In genomic region chr15:52093539-52094502, GRCh38 we compare ENCODE assay signal across 9 cellular contexts. TPM values are rescaled to one million over a fixed set of nuclear protein-coding genes. Genes with fewer than 3 reads are reported as not detected.
A peak's percentile ranks its signal among the peaks of the same experiment; 100 is the strongest.
DNase-seq lines count a peak whose midpoint lies in the region; ATAC-seq and TF ChIP-seq lines count a peak whose summit lies in the region.
"Had no signal": no experiment of that assay in that cellular context is flagged by ENCODE, and none has a peak within 500 bp of the region (broad histone marks: within the 10 kb centered on the region; RNA-seq: fewer than 3 reads in every experiment).

No MANE protein-coding gene starts in this region.

- TF ChIP-seq CTCF in fibroblast of the aortic adventitia (IDR thresholded peaks at IDR 0.05; ENCODE audit: insufficient read depth, low read length) (no peak), gastrocnemius medialis (IDR thresholded peaks at IDR 0.05 in 4 of 5, conservative IDR thresholded peaks at IDR 0.05 in 1 of 5) (no peak)

- H3K4me3 ChIP-seq in SJCRH30, result no peak overlapping the region
- no peak overlapping the region for H3K4me3 ChIP-seq in fibroblast of the aortic adventitia (ENCODE audit: low read depth, low read length)
- no peak overlapping the region for H3K4me3 ChIP-seq in gastrocnemius medialis

- ATAC-seq in gastrocnemius medialis (peak; percentile 53 to 73), HG03469 (IDR thresholded peaks at IDR 0.05; ENCODE audit: unreplicated experiment) (no peak), GM19463 (IDR thresholded peaks at IDR 0.05; ENCODE audit: unreplicated experiment) (no peak)

- TF ChIP-seq POLR2A in gastrocnemius medialis (IDR thresholded peaks at IDR 0.05), result no peak

- in situ Hi-C loops in gastrocnemius medialis (cut with MboI; ENCODE audit: low sequenced_read_pairs in 4 of 4), result loop anchor here in 1 of 4 donors (25.0 kb wide), 1 partner anchor 107 kb away; no protein-coding TSS in a partner anchor

- intact Hi-C loops in gastrocnemius medialis (cut with DNase I; ENCODE audit: low total_unique reads), result no loop called here

- peak; percentile 96 for DNase-seq in H4 (ENCODE audit: low spot score)
- peak; percentile 62 to 71 for DNase-seq in SJCRH30
- peak; percentile 91 for DNase-seq in fibroblast of the aortic adventitia (ENCODE audit: low read depth)
- peak; percentile 39 to 82 for DNase-seq in gastrocnemius medialis
- DNase-seq in NCI-H2196 (lab: John Stamatoyannopoulos, UW; ENCODE audit: unreplicated experiment), result no peak
- no peak for DNase-seq in NCI-H1417 treated with DMSO at 0.1 percent for 48 hours (lab: John Stamatoyannopoulos, UW)
- DNase-seq: NCI-H526 treated with DMSO at 0.1 percent for 48 hours had no signal

- peak overlapping the region; percentile 40 for H3K27ac ChIP-seq in SJCRH30
- H3K27ac ChIP-seq in gastrocnemius medialis, result peak overlapping the region in 3 of 4 donors; percentile 34 to 49 (median 43)

- H3K9me3 ChIP-seq in SJCRH30 (replicated peaks) (peaks cover 7% of the 10 kb centered on the region; the same call in 1 of the 2 replicates), gastrocnemius medialis (peaks cover 0 to 4% (median 0%) of the 10 kb centered on the region in 3 donors)

- H3K27me3 ChIP-seq in SJCRH30, result no peaks in the 10 kb centered on the region
- H3K27me3 ChIP-seq in gastrocnemius medialis, result peaks cover 0 to 4% (median 0%) of the 10 kb centered on the region in 3 donors

- H3K4me1 ChIP-seq in SJCRH30 (peaks cover 31% of the 10 kb centered on the region), gastrocnemius medialis (peaks cover 0 to 7% of the 10 kb centered on the region in 2 donors)

- H3K36me3 ChIP-seq in SJCRH30 (no peaks in the 10 kb centered on the region), gastrocnemius medialis (no peaks in the 10 kb centered on the region)

RNA-seq across cellular contexts. Expression of gene BCL2L10, which starts 18.8 kb away (rescaled TPM):
- total RNA-seq in H4 (2014; rRNA removed; shearing (Covaris generic)), result not detected in 2 replicates
- 0.38 and 0.51 TPM in 2 replicates for total RNA-seq in SJCRH30 (2014; rRNA removed; shearing (Covaris generic))
- total RNA-seq in fibroblast of the aortic adventitia (ENCODE audit: low replicate concordance) (not detected in 2 replicates), gastrocnemius medialis (not detected)

Comparison
In these comparisons a context has a peak if more than half of its experiments do, and no peak if none do; other contexts are left out.
1. DNase-seq: peak in H4 (single experiment), SJCRH30 (2 of 2), fibroblast of the aortic adventitia (single experiment) and gastrocnemius medialis (2 of 2); none in NCI-H2196 (single experiment) and NCI-H1417 treated with DMSO at 0.1 percent for 48 hours (single experiment).
2. ATAC-seq: peak in gastrocnemius medialis (2 of 2); none in HG03469 (single experiment) and GM19463 (single experiment).